In the genomic region with DNA sequence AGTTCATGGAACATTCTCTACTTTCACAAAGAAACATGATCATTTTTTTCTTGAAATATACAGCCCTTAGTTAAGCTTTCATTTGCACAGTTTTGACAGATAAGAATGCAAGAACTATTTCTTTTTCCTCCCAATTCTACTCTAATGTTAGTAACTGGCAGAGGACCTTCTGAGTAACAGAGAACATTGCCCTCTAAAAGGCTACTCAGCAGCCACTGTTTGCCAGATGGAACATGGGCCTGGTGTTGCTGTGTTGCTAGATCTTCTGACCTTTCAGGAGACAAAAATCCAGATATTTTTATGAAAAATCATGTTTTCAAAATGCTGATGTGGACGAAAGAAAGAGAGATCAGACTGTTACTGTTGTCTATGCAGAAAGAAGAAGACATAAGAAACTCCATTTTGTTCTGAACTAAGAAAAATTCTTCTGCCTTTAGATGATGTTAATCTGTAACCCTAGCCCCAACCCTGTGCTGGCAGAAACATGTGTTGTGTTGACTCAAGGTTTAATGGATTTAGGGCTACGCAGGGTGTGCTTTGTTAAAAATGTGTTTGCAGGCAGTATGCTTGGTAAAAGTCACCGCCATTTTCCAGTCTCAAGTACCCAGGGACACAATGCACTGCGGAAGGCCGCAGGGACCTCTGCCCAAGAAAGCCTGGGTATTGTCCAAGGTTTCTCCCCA, we compare ENCODE assay signal across 1 cellular context.
TF ChIP-seq lines count a peak whose summit lies in the region.

No MANE protein-coding gene starts in this region.

TF ChIP-seq in HepG2, 621 proteins besides CTCF, POLR2A, EP300 and RAD21 (continued from another document):
- TF ChIP-seq ZNF703 (CRISPR knock-in tag; IDR thresholded peaks at IDR 0.05; ENCODE audit: borderline replicate concordance): no peak
- TF ChIP-seq HOXA7 (CRISPR knock-in tag; IDR thresholded peaks at IDR 0.05): no peak
- 0 out of 2 replicates have a peak, but pooled peaks have one; percentile 39 for TF ChIP-seq TOPORS (CRISPR knock-in tag; IDR thresholded peaks at IDR 0.05)
- TF ChIP-seq NR2C2 (CRISPR knock-in tag; IDR thresholded peaks at IDR 0.05; ENCODE audit: borderline replicate concordance): no peak
- peak; percentile 34 for TF ChIP-seq PAXIP1 (CRISPR knock-in tag; conservative IDR thresholded peaks at IDR 0.05)
- TF ChIP-seq ELF1 (CRISPR knock-in tag; IDR thresholded peaks at IDR 0.05): no peak
- TF ChIP-seq ZNF746 (CRISPR knock-in tag; IDR thresholded peaks at IDR 0.05): no peak
- TF ChIP-seq ZNF430 (CRISPR knock-in tag; IDR thresholded peaks at IDR 0.05): no peak
TF ChIP-seq in HepG2: peak in this region for 49.
